1 cellular context compared by ENCODE assay signal in genomic region chr20:43651650-43652184, GRCh38. TPM values are rescaled to one million over a fixed set of nuclear protein-coding genes. Genes with fewer than 3 reads are reported as not detected.
"Had no signal": no experiment of that assay in that cellular context is flagged by ENCODE, and none has a peak within 500 bp of the region (broad histone marks: within the 10 kb centered on the region; RNA-seq: fewer than 3 reads in every experiment).

No MANE protein-coding gene starts in this region.

RNA-seq across cellular contexts. Expression of gene MYBL2, which starts 15.2 kb away (rescaled TPM):
- total RNA-seq: ascending aorta had no signal
